18 cellular contexts compared by ENCODE assay signal in genomic region chr3:10555263-10555662, GRCh38. TPM values are rescaled to one million over a fixed set of nuclear protein-coding genes. Genes with fewer than 3 reads are reported as not detected.
"Had no signal": no experiment of that assay in that cellular context is flagged by ENCODE, and none has a peak within 500 bp of the region (broad histone marks: within the 10 kb centered on the region; RNA-seq: fewer than 3 reads in every experiment).

No MANE protein-coding gene starts in this region.

- H3K36me3 ChIP-seq: breast epithelium, esophagus squamous epithelium, left lung, transverse colon, WERI-Rb-1 had no signal

- DNase-seq: activated CD4-positive, alpha-beta T cell treated with anti-CD3 and anti-CD28 coated beads, Interleukin-2, amount 50 U/mL, for 48 hours; activated naive CD4-positive, alpha-beta T cell treated with Interleukin-2 at 50 U/mL for 16 hours; dorsolateral prefrontal cortex; esophagus squamous epithelium; left lung; mammary epithelial cell; mucosa of descending colon; stimulated activated CD4-positive, alpha-beta T cell treated with anti-CD3 and anti-CD28 coated beads, Interleukin-4, amount 100 ng/mL, for 24 hours; stimulated activated naive CD4-positive, alpha-beta T cell; transverse colon; WERI-Rb-1 had no signal

- H3K9me3 ChIP-seq: breast epithelium, esophagus squamous epithelium, left lung, mucosa of descending colon, transverse colon had no signal

- H3K4me3 ChIP-seq: breast epithelium, dorsolateral prefrontal cortex, esophagus squamous epithelium, hepatocyte, left lung, mucosa of descending colon, skin epidermis, transverse colon had no signal

- H3K27me3 ChIP-seq: breast epithelium, dorsolateral prefrontal cortex, transverse colon had no signal

- H3K4me1 ChIP-seq: breast epithelium, transverse colon had no signal

- H3K27ac ChIP-seq: breast epithelium, esophagus squamous epithelium, hepatocyte, left lung, skin epidermis, transverse colon had no signal

- ATAC-seq: left lung; mucosa of descending colon; naive thymus-derived CD4-positive, alpha-beta T cell had no signal

RNA-seq across cellular contexts. Expression of gene ATP2B2, which starts 49.9 kb away (rescaled TPM):
- total RNA-seq: activated T-helper 1 cell treated with anti-CD3 and anti-CD28 coated beads, Interleukin-12 subunit alpha, Interleukin-12 subunit beta, Interleukin-2, Interleukin-4 antibody, amounts not matched to agents 30 ng/mL and 10 ng/mL and 1 ng/mL, durations not matched to agents 14 hours and 24 hours and 36 hours; fibroblast of villous mesenchyme; glomerular endothelial cell; mammary epithelial cell; naive thymus-derived CD4-positive, alpha-beta T cell; transverse colon had no signal
